1 cellular context compared by ENCODE assay signal in genomic region chr14:51239813-51240803, GRCh38.
TF ChIP-seq lines count a peak whose summit lies in the region.

A gene with protein sequence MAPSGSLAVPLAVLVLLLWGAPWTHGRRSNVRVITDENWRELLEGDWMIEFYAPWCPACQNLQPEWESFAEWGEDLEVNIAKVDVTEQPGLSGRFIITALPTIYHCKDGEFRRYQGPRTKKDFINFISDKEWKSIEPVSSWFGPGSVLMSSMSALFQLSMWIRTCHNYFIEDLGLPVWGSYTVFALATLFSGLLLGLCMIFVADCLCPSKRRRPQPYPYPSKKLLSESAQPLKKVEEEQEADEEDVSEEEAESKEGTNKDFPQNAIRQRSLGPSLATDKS (plus strand): TSS chr14:51240247. CDS start chr14:51240293, 46 bp downstream.

TF ChIP-seq in H1, 55 proteins besides CTCF, POLR2A, EP300 and RAD21 (continued from another document):
- TF ChIP-seq ATF3 (IDR thresholded peaks at IDR 0.05; ENCODE audit: insufficient read depth, low read depth, low read length), result no peak
- TF ChIP-seq SUZ12 (IDR thresholded peaks at IDR 0.05; ENCODE audit: low read length), result no peak
- TF ChIP-seq BRCA1 (IDR thresholded peaks at IDR 0.05; ENCODE audit: low read depth, low read length), result no peak
- TF ChIP-seq KDM5A (IDR thresholded peaks at IDR 0.05; ENCODE audit: low read length), result no peak
- TF ChIP-seq, protein P1, sequence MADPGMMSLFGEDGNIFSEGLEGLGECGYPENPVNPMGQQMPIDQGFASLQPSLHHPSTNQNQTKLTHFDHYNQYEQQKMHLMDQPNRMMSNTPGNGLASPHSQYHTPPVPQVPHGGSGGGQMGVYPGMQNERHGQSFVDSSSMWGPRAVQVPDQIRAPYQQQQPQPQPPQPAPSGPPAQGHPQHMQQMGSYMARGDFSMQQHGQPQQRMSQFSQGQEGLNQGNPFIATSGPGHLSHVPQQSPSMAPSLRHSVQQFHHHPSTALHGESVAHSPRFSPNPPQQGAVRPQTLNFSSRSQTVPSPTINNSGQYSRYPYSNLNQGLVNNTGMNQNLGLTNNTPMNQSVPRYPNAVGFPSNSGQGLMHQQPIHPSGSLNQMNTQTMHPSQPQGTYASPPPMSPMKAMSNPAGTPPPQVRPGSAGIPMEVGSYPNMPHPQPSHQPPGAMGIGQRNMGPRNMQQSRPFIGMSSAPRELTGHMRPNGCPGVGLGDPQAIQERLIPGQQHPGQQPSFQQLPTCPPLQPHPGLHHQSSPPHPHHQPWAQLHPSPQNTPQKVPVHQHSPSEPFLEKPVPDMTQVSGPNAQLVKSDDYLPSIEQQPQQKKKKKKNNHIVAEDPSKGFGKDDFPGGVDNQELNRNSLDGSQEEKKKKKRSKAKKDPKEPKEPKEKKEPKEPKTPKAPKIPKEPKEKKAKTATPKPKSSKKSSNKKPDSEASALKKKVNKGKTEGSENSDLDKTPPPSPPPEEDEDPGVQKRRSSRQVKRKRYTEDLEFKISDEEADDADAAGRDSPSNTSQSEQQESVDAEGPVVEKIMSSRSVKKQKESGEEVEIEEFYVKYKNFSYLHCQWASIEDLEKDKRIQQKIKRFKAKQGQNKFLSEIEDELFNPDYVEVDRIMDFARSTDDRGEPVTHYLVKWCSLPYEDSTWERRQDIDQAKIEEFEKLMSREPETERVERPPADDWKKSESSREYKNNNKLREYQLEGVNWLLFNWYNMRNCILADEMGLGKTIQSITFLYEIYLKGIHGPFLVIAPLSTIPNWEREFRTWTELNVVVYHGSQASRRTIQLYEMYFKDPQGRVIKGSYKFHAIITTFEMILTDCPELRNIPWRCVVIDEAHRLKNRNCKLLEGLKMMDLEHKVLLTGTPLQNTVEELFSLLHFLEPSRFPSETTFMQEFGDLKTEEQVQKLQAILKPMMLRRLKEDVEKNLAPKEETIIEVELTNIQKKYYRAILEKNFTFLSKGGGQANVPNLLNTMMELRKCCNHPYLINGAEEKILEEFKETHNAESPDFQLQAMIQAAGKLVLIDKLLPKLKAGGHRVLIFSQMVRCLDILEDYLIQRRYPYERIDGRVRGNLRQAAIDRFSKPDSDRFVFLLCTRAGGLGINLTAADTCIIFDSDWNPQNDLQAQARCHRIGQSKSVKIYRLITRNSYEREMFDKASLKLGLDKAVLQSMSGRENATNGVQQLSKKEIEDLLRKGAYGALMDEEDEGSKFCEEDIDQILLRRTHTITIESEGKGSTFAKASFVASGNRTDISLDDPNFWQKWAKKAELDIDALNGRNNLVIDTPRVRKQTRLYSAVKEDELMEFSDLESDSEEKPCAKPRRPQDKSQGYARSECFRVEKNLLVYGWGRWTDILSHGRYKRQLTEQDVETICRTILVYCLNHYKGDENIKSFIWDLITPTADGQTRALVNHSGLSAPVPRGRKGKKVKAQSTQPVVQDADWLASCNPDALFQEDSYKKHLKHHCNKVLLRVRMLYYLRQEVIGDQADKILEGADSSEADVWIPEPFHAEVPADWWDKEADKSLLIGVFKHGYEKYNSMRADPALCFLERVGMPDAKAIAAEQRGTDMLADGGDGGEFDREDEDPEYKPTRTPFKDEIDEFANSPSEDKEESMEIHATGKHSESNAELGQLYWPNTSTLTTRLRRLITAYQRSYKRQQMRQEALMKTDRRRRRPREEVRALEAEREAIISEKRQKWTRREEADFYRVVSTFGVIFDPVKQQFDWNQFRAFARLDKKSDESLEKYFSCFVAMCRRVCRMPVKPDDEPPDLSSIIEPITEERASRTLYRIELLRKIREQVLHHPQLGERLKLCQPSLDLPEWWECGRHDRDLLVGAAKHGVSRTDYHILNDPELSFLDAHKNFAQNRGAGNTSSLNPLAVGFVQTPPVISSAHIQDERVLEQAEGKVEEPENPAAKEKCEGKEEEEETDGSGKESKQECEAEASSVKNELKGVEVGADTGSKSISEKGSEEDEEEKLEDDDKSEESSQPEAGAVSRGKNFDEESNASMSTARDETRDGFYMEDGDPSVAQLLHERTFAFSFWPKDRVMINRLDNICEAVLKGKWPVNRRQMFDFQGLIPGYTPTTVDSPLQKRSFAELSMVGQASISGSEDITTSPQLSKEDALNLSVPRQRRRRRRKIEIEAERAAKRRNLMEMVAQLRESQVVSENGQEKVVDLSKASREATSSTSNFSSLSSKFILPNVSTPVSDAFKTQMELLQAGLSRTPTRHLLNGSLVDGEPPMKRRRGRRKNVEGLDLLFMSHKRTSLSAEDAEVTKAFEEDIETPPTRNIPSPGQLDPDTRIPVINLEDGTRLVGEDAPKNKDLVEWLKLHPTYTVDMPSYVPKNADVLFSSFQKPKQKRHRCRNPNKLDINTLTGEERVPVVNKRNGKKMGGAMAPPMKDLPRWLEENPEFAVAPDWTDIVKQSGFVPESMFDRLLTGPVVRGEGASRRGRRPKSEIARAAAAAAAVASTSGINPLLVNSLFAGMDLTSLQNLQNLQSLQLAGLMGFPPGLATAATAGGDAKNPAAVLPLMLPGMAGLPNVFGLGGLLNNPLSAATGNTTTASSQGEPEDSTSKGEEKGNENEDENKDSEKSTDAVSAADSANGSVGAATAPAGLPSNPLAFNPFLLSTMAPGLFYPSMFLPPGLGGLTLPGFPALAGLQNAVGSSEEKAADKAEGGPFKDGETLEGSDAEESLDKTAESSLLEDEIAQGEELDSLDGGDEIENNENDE (IDR thresholded peaks at IDR 0.05; ENCODE audit: insufficient replicate concordance, low read length), result no peak
- no peak for TF ChIP-seq CHD1 (IDR thresholded peaks at IDR 0.05; ENCODE audit: low read depth, low read length)
- TF ChIP-seq RXRA (IDR thresholded peaks at IDR 0.05; ENCODE audit: insufficient read depth, low read depth, low read length), result no peak
- peak; percentile 93 for TF ChIP-seq NRF1 (IDR thresholded peaks at IDR 0.05; ENCODE audit: low read depth, low read length)
- TF ChIP-seq SP1 (IDR thresholded peaks at IDR 0.05; ENCODE audit: low read depth, low read length), result no peak
- TF ChIP-seq, protein P2, sequence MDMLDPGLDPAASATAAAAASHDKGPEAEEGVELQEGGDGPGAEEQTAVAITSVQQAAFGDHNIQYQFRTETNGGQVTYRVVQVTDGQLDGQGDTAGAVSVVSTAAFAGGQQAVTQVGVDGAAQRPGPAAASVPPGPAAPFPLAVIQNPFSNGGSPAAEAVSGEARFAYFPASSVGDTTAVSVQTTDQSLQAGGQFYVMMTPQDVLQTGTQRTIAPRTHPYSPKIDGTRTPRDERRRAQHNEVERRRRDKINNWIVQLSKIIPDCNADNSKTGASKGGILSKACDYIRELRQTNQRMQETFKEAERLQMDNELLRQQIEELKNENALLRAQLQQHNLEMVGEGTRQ (IDR thresholded peaks at IDR 0.05; ENCODE audit: low read length), result no peak
- TF ChIP-seq HDAC2 (IDR thresholded peaks at IDR 0.05; ENCODE audit: borderline replicate concordance in 1 of 2, low read depth in 2 of 2, low read length in 2 of 2), result peak in 1 of 2 experiments; percentile 92; a peak in 1 of 4 replicates
- TF ChIP-seq, protein P3, sequence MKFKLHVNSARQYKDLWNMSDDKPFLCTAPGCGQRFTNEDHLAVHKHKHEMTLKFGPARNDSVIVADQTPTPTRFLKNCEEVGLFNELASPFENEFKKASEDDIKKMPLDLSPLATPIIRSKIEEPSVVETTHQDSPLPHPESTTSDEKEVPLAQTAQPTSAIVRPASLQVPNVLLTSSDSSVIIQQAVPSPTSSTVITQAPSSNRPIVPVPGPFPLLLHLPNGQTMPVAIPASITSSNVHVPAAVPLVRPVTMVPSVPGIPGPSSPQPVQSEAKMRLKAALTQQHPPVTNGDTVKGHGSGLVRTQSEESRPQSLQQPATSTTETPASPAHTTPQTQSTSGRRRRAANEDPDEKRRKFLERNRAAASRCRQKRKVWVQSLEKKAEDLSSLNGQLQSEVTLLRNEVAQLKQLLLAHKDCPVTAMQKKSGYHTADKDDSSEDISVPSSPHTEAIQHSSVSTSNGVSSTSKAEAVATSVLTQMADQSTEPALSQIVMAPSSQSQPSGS (IDR thresholded peaks at IDR 0.05; ENCODE audit: low read length), result no peak
- no peak for TF ChIP-seq NANOG (IDR thresholded peaks at IDR 0.05; ENCODE audit: insufficient read depth, low read depth, low read length, poor library complexity, severe bottlenecking)
- no peak for TF ChIP-seq TEAD4 (IDR thresholded peaks at IDR 0.05; ENCODE audit: low read depth, low read length)
- no peak for TF ChIP-seq MAFK (IDR thresholded peaks at IDR 0.05; ENCODE audit: low read depth, low read length)
- TF ChIP-seq SIX5 (IDR thresholded peaks at IDR 0.05; ENCODE audit: low read depth, low read length), result no peak
- peak; percentile 71; the same call in 1 of the 2 replicates for TF ChIP-seq SP4 (IDR thresholded peaks at IDR 0.05; ENCODE audit: low read length)
- 0 out of 2 replicates have a peak, but pooled peaks have one; percentile 25 for TF ChIP-seq CHD2 (IDR thresholded peaks at IDR 0.05; ENCODE audit: low read length)
- no peak for TF ChIP-seq SIRT6 (IDR thresholded peaks at IDR 0.05; ENCODE audit: low read length)
- TF ChIP-seq CBX8 (IDR thresholded peaks at IDR 0.05; ENCODE audit: borderline replicate concordance, low read depth, low read length), result no peak
- no peak for TF ChIP-seq JUN (IDR thresholded peaks at IDR 0.05; ENCODE audit: low read depth, low read length)
- TF ChIP-seq TCF12 (IDR thresholded peaks at IDR 0.05; ENCODE audit: low read depth, low read length), result no peak
- TF ChIP-seq RNF2 (IDR thresholded peaks at IDR 0.05; ENCODE audit: borderline replicate concordance, low read depth, low read length, missing control alignments, poor library complexity, severe bottlenecking), result no peak
- TF ChIP-seq POU5F1 (IDR thresholded peaks at IDR 0.05; ENCODE audit: low read depth, low read length), result no peak
- TF ChIP-seq BACH1 (IDR thresholded peaks at IDR 0.05; ENCODE audit: low read length), result peak; percentile 46
- TF ChIP-seq EZH2 (IDR thresholded peaks at IDR 0.05; ENCODE audit: low read depth, low read length, severe bottlenecking), result no peak
- TF ChIP-seq SRF (IDR thresholded peaks at IDR 0.05; ENCODE audit: low read depth, low read length), result no peak
- peak; percentile 92 for TF ChIP-seq PHF8 (conservative IDR thresholded peaks at IDR 0.05; ENCODE audit: low read depth, low read length)
- TF ChIP-seq CTBP2 (IDR thresholded peaks at IDR 0.05; ENCODE audit: borderline replicate concordance, insufficient read depth, insufficient read length, low read length), result no peak
- TF ChIP-seq EGR1 (IDR thresholded peaks at IDR 0.05; ENCODE audit: borderline replicate concordance, low read depth, low read length), result no peak
- TF ChIP-seq SIN3A (conservative IDR thresholded peaks at IDR 0.05 in 1 of 2, IDR thresholded peaks at IDR 0.05 in 1 of 2; ENCODE audit: low read depth in 1 of 2, low read length in 2 of 2), result peak; percentile 50 to 88; a peak in 2 of 4 replicates
- TF ChIP-seq SAP30 (IDR thresholded peaks at IDR 0.05; ENCODE audit: insufficient read depth, insufficient replicate concordance, low read length), result peak; percentile 80
- TF ChIP-seq TAF7 (optimal IDR thresholded peaks at IDR 0.05; ENCODE audit: borderline replicate concordance, low read depth, low read length), result peak; percentile 60
- 0 out of 2 replicates have a peak, but pooled peaks have one; percentile 52 for TF ChIP-seq CEBPB (IDR thresholded peaks at IDR 0.05; ENCODE audit: low read depth, low read length)
- TF ChIP-seq POLR2AphosphoS5 (IDR thresholded peaks at IDR 0.05; ENCODE audit: low read depth, low read length), result peak; percentile 92
- peak; percentile 75 for TF ChIP-seq KDM4A (IDR thresholded peaks at IDR 0.05; ENCODE audit: low read depth, low read length, severe bottlenecking)
- peak; percentile 23; the same call in 1 of the 2 replicates for TF ChIP-seq E2F6 (IDR thresholded peaks at IDR 0.05)
- TF ChIP-seq RFX5 (IDR thresholded peaks at IDR 0.05; ENCODE audit: borderline replicate concordance, low read depth, low read length), result no peak
- TF ChIP-seq JUND (IDR thresholded peaks at IDR 0.05; ENCODE audit: low read length), result no peak
- no peak for TF ChIP-seq ZNF274 (IDR thresholded peaks at IDR 0.05; ENCODE audit: borderline replicate concordance, extremely low read depth, low read length)
- no peak; the same call in 1 of the 2 replicates for TF ChIP-seq GTF2F1 (IDR thresholded peaks at IDR 0.05; ENCODE audit: borderline replicate concordance, low read depth, low read length)
- TF ChIP-seq SP2 (IDR thresholded peaks at IDR 0.05; ENCODE audit: low read length), result no peak
- no peak for TF ChIP-seq CBX5 (IDR thresholded peaks at IDR 0.05; ENCODE audit: low read depth, low read length)
- TF ChIP-seq HDAC6 (IDR thresholded peaks at IDR 0.05; ENCODE audit: low read depth, low read length), result no peak
- TF ChIP-seq TBP (IDR thresholded peaks at IDR 0.05; ENCODE audit: low read depth, low read length), result peak; percentile 81
- TF ChIP-seq, protein P4, sequence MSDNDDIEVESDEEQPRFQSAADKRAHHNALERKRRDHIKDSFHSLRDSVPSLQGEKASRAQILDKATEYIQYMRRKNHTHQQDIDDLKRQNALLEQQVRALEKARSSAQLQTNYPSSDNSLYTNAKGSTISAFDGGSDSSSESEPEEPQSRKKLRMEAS (IDR thresholded peaks at IDR 0.05), result no peak; the same call in 1 of the 2 replicates
